Comparison of ENCODE assay signal across 19 cellular contexts in the genomic region with DNA sequence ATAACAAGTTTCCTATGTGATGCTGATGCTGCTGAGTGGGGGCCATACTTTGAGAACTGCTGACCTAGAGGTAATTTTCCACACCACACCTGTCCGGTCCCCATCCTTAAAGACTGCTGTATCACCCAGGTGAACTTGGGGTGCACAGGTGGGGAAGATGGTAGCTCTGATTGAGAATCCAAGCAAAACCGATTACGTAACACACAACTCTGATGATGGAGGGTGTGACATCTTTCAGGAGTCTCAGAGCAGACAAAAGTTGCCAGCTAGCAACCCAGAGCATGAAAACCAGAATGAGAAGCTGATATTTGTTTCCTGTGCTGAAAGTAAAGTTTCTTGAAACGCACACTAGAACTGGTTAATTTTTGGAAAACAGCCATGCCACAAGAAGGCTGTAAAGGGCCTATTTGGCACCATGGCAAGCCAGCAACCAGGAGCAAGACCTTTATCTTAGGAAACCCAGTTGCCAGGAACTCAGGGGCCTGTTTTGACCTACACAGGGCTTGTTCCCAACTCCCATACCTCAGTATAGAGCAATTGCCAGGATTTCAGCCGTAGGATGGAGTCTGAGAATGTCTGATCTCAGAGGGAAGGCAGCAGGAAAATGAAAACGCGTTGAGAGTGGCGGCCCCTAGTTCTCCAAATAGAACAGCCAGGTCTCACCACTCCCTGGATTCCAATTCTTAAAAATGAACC.
"Had no signal": no experiment of that assay in that cellular context is flagged by ENCODE, and none has a peak within 500 bp of the region (broad histone marks: within the 10 kb centered on the region; RNA-seq: fewer than 3 reads in every experiment).

No MANE protein-coding gene starts in this region.

- ATAC-seq: activated CD4-positive, CD25-positive, alpha-beta regulatory T cell treated with anti-CD3 and anti-CD28 coated beads, Interleukin-2, amount 50 U/mL, for 24 hours; mucosa of descending colon; naive thymus-derived CD4-positive, alpha-beta T cell; SK-N-SH treated with all-trans-retinoic acid at 6 μM for 48 hours had no signal

- H3K4me3 ChIP-seq: esophagus squamous epithelium, lung, mucosa of descending colon, spleen, stomach, thoracic aorta, uterus had no signal

- H3K9me3 ChIP-seq: esophagus squamous epithelium, mucosa of descending colon, spleen, stomach, thoracic aorta, uterus had no signal

- H3K36me3 ChIP-seq: esophagus squamous epithelium, spleen, stomach, thoracic aorta, uterus had no signal

- H3K27me3 Mint-ChIP-seq: activated naive CD8-positive, alpha-beta T cell treated with anti-CD3 and anti-CD28 coated beads, Interleukin-2, amount 10 ng/mL, durations not matched to agents 7 days and 5 days; naive thymus-derived CD4-positive, alpha-beta T cell had no signal

- H3K27ac ChIP-seq: esophagus squamous epithelium, spleen, stomach, thoracic aorta, uterus had no signal

- H3K27ac Mint-ChIP-seq: activated naive CD8-positive, alpha-beta T cell treated with anti-CD3 and anti-CD28 coated beads, Interleukin-2, amount 10 ng/mL, durations not matched to agents 7 days and 5 days; naive thymus-derived CD4-positive, alpha-beta T cell had no signal

- H3K27me3 ChIP-seq: esophagus squamous epithelium, spleen, stomach, uterus had no signal

- DNase-seq: activated CD4-positive, alpha-beta T cell treated with anti-CD3 and anti-CD28 coated beads, Interleukin-2, amount 50 U/mL, for 1 hour; activated naive CD4-positive, alpha-beta T cell; activated naive CD8-positive, alpha-beta T cell treated with anti-CD3 and anti-CD28 coated beads, Interleukin-2, amount 10 ng/mL, durations not matched to agents 7 days and 5 days; esophagus squamous epithelium; foreskin fibroblast; mucosa of descending colon; naive thymus-derived CD4-positive, alpha-beta T cell; nucleus accumbens; posterior cingulate gyrus; retina; spleen; stomach; T-helper 1 cell; T1000; uterus had no signal

- H3K4me3 Mint-ChIP-seq: activated naive CD8-positive, alpha-beta T cell treated with anti-CD3 and anti-CD28 coated beads, Interleukin-2, amount 10 ng/mL, durations not matched to agents 7 days and 5 days; naive thymus-derived CD4-positive, alpha-beta T cell had no signal
